Comparison of ENCODE assay signal across 8 cellular contexts in genomic region chr1:119648620-119649004, GRCh38. TPM values are rescaled to one million over a fixed set of nuclear protein-coding genes. Genes with fewer than 3 reads are reported as not detected.
DNase-seq lines count a peak whose midpoint lies in the region; ATAC-seq and TF ChIP-seq lines count a peak whose summit lies in the region.

No MANE protein-coding gene starts in this region.

- H3K9me3 Mint-ChIP-seq in T-cell: no peaks in the 10 kb centered on the region

- peaks cover 0 to 7% (median 5%) of the 10 kb centered on the region in 3 donors for H3K4me1 Mint-ChIP-seq in T-cell

- POLR2A ChIA-PET in T-cell (lab: Charles Lee): no interaction called here

- peaks cover 63 to 67% of the 10 kb centered on the region in 2 donors for H3K27me3 Mint-ChIP-seq in T-cell

- no peak for ATAC-seq in T-cell (replicated peaks in 1 of 4)
- no peak for ATAC-seq in GM18517 (IDR thresholded peaks at IDR 0.05; ENCODE audit: unreplicated experiment)
- no peak for ATAC-seq in GM21390 (IDR thresholded peaks at IDR 0.05; ENCODE audit: unreplicated experiment)

- H3K4me3 Mint-ChIP-seq in T-cell: peak overlapping the region in 2 of 3 donors; percentile 48 to 55

- no peak for TF ChIP-seq CTCF in GM12865 (IDR thresholded peaks at IDR 0.05; ENCODE audit: insufficient read depth, low read depth, low read length, missing control alignments)
- TF ChIP-seq CTCF in fibroblast of the aortic adventitia (IDR thresholded peaks at IDR 0.05; ENCODE audit: insufficient read depth, low read length): no peak
- no peak for TF ChIP-seq CTCF in retinal pigment epithelial cell (conservative IDR thresholded peaks at IDR 0.05; ENCODE audit: low read depth, low read length)

- H3K27ac Mint-ChIP-seq in T-cell: no peak overlapping the region

- peak overlapping the region; percentile 77 for H3K4me3 ChIP-seq in GM12865 (ENCODE audit: low read depth, low read length)
- peak overlapping the region; percentile 94 for H3K4me3 ChIP-seq in fibroblast of the aortic adventitia (ENCODE audit: low read depth, low read length)
- peak overlapping the region; percentile 68 for H3K4me3 ChIP-seq in retinal pigment epithelial cell (ENCODE audit: low read length)

- DNase-seq in GM12865 (ENCODE audit: low read depth): no peak
- no peak for DNase-seq in T-cell
- no peak for DNase-seq in fibroblast of the aortic adventitia (ENCODE audit: low read depth)
- no peak for DNase-seq in retinal pigment epithelial cell (ENCODE audit: low read depth)
- DNase-seq in stimulated activated CD4-positive, alpha-beta T cell treated with anti-CD3 and anti-CD28 coated beads, Interleukin-4, amount 100 ng/mL, for 1 hour: no peak
- no peak for DNase-seq in NCI-H748 (lab: John Stamatoyannopoulos, UW; ENCODE audit: unreplicated experiment)

- no peaks in the 10 kb centered on the region for H3K36me3 Mint-ChIP-seq in T-cell

- CTCF ChIA-PET in T-cell (lab: Charles Lee): interaction anchor here in 1 of 2 donors (0.7 kb wide), 1 partner anchor 30 kb away, joined by 4 read pairs; no protein-coding TSS in a partner anchor

RNA-seq across cellular contexts. Expression of gene ZNF697, which starts 0.5 kb away (rescaled TPM):
- total RNA-seq in T-cell (under 1 TPM in 3 of 5 donors, not detected in 2; 0.06 to 0.16 (median 0.09) TPM), fibroblast of the aortic adventitia (ENCODE audit: low replicate concordance) (4.4 and 7.3 TPM in 2 replicates)
